In the genomic region with DNA sequence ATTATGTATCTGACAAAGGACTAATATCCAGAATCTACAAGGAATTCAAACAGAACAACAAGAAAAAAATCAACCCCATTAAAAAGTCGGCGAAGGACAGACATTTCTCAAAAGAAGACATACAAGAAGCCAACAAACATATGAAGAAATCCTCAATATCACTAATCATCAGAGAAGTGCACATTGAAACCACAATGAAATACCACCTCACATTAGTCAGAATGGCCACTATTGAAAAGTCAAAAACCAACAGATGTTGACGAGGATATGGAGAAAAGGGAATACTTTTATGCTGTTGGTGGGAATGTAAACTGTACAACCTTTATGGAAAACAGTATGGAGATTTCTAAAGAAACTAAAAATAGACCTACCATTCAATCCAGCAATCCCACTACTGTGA, we compare ENCODE assay signal across 27 cellular contexts.
"Had no signal": no experiment of that assay in that cellular context is flagged by ENCODE, and none has a peak within 500 bp of the region (broad histone marks: within the 10 kb centered on the region; RNA-seq: fewer than 3 reads in every experiment).

No MANE protein-coding gene starts in this region.

- H3K27ac ChIP-seq: left lung, lower lobe of right lung, pancreas, prostate gland, sigmoid colon, tibial nerve, uterus had no signal

- H3K9me3 ChIP-seq: left lung, lower lobe of right lung, pancreas, prostate gland, sigmoid colon, tibial nerve, uterus had no signal

- ATAC-seq: left cardiac atrium; left lung; lower lobe of right lung; naive thymus-derived CD8-positive, alpha-beta T cell; pancreas; right cardiac atrium; stimulated activated memory B cell treated with anti-CD40 and anti-IgM and Interleukin-4, amounts not matched to agents 10 μg/mL and 1 μg/mL and 100 μg/mL, for 72 hours; stimulated activated naive CD8-positive, alpha-beta T cell treated with anti-CD3 and anti-CD28 coated beads, Interleukin-15, amount 100 ng/mL, for 72 hours had no signal

- H3K36me3 ChIP-seq: left lung, lower lobe of right lung, pancreas, prostate gland, sigmoid colon, tibial nerve, uterus had no signal

- FAIRE-seq: keratinocyte, pancreas had no signal

- H3K4me1 ChIP-seq: left lung, lower lobe of right lung, pancreas, prostate gland, sigmoid colon, uterus had no signal

- H3K27me3 ChIP-seq: left lung, pancreas, sigmoid colon, tibial nerve, uterus had no signal

- H3K4me3 ChIP-seq: left lung, lower lobe of right lung, pancreas, prostate gland, sigmoid colon, smooth muscle cell, tibial nerve, uterus had no signal

- DNase-seq: hippocampal formation; kidney glomerular epithelial cell; left cardiac atrium; left lung; lower lobe of right lung; mammary epithelial cell; mesenchymal stem cell; naive thymus-derived CD8-positive, alpha-beta T cell; nucleus accumbens; pancreas; posterior cingulate gyrus; retina; right cardiac atrium; sigmoid colon; stimulated activated CD4-positive, alpha-beta T cell treated with anti-CD3 and anti-CD28 coated beads, Interleukin-1b, Interleukin-23, amount 100 ng/mL, for 48 hours; stimulated activated CD4-positive, alpha-beta T cell treated with anti-CD3 and anti-CD28 coated beads, Interleukin-2, amount 100 ng/mL, for 48 hours; stimulated activated CD4-positive, alpha-beta T cell treated with anti-CD3 and anti-CD28 coated beads, Interleukin-4, amount 100 ng/mL, for 4 hours; stimulated activated CD8-positive, alpha-beta memory T cell treated with anti-CD3 and anti-CD28 coated beads, Interleukin-4, amount 100 ng/mL, for 48 hours; stimulated activated naive CD4-positive, alpha-beta T cell treated with Interleukin-2 at 50 U/mL for 16 hours; stimulated activated naive CD8-positive, alpha-beta T cell treated with anti-CD3 and anti-CD28 coated beads, Interleukin-15, amount 100 ng/mL, for 72 hours; substantia nigra; uterus had no signal

- H3K4me2 ChIP-seq: smooth muscle cell had no signal
